ENCODE assay signal across 13 cellular contexts in the genomic region with DNA sequence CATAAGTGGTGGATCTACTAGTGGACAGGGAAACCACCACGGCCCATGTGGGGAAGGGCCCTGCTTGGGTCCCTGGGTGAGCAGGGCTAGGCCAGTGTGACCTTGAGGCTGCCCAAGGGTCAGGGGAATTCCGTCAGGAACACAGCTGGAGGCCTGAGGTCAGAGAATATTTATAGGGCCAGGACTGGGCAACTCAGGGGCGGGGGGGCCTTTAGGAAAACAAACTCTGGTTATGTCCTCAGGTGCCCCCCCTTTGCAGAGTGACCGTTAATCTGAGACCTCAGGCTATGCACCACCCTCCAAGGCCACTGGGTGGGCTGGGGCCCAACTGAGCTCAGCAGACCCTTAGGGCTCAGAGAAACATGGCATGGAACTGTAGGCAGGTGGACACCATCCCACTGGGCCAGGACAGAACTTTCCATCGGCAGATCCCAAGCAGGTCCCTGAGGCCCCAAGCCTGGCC. TPM values are rescaled to one million over a fixed set of nuclear protein-coding genes. Genes with fewer than 3 reads are reported as not detected.
A peak's percentile ranks its signal among the peaks of the same experiment; 100 is the strongest.
DNase-seq lines count a peak whose midpoint lies in the region; ATAC-seq and TF ChIP-seq lines count a peak whose summit lies in the region.
"Had no signal": no experiment of that assay in that cellular context is flagged by ENCODE, and none has a peak within 500 bp of the region (broad histone marks: within the 10 kb centered on the region; RNA-seq: fewer than 3 reads in every experiment).

No MANE protein-coding gene starts in this region.

- CTCF ChIA-PET in CD4-positive, alpha-beta memory T cell (lab: Charles Lee; ENCODE audit: partially characterized antibody) = interaction anchor here (0.7 to 31.1 kb wide), 6 partner anchors 11 to 491 kb away, joined by 3 to 684 read pairs (median 92); a partner anchor contains a TSS
- CTCF ChIA-PET in PC-3 (lab: Charles Lee) = interaction anchor here (2.3 kb wide), 1 partner anchor 16 kb away, joined by 28 read pairs; no protein-coding TSS in a partner anchor

- peak overlapping the region; percentile 82 for H3K4me2 ChIP-seq in PC-3 (ENCODE audit: low read length)

- no peaks in the 10 kb centered on the region for H3K27me3 Mint-ChIP-seq in CD4-positive, alpha-beta memory T cell
- peaks cover 5% of the 10 kb centered on the region for H3K27me3 Mint-ChIP-seq in endothelial cell (ENCODE audit: unreplicated experiment)

- peak overlapping the region in 7 of 8 donors; percentile 54 to 99 (median 59) for H3K4me3 Mint-ChIP-seq in CD4-positive, alpha-beta memory T cell
- peak overlapping the region; percentile 22 for H3K4me3 Mint-ChIP-seq in endothelial cell (ENCODE audit: unreplicated experiment)

- 0 out of 2 replicates have a peak overlapping the region, but pooled peaks have one; percentile 88 for H3K9ac ChIP-seq in PC-3 (ENCODE audit: low read length)
- H3K9ac ChIP-seq: parathyroid adenoma had no signal

- POLR2A ChIA-PET in CD4-positive, alpha-beta memory T cell (lab: Charles Lee; ENCODE audit: partially characterized antibody) = interaction anchor here (1.5 to 38.1 kb wide), 8 partner anchors 11 to 103 kb away, joined by 5 to 1950 read pairs (median 20); a partner anchor contains a TSS
- POLR2A ChIA-PET in PC-3 (lab: Charles Lee; ENCODE audit: unreplicated experiment) = no interaction called here

- no peaks in the 10 kb centered on the region for H3K9me2 ChIP-seq in PC-3 (replicated peaks; ENCODE audit: low read length)

- H3K9me3 ChIP-seq in CD4-positive, alpha-beta memory T cell (ENCODE audit: control insufficient read depth in 1 of 2, low read length in 2 of 2) = no peaks in the 10 kb centered on the region
- H3K9me3 ChIP-seq in PC-3 (ENCODE audit: low read length) = no peaks in the 10 kb centered on the region
- no peaks in the 10 kb centered on the region for H3K9me3 ChIP-seq in MG63
- H3K9me3 ChIP-seq in HAP-1 = no peaks in the 10 kb centered on the region

- H2AFZ ChIP-seq in PC-3 (ENCODE audit: low read length) = no peak overlapping the region

- peaks cover 3 to 33% of the 10 kb centered on the region in 2 donors for H3K36me3 Mint-ChIP-seq in CD4-positive, alpha-beta memory T cell
- peaks cover 3% of the 10 kb centered on the region for H3K36me3 Mint-ChIP-seq in endothelial cell (ENCODE audit: low read depth, unreplicated experiment)

- H3K27ac Mint-ChIP-seq in CD4-positive, alpha-beta memory T cell = peak overlapping the region in 6 of 7 donors; percentile 13 to 82 (median 56)
- no peak overlapping the region for H3K27ac Mint-ChIP-seq in endothelial cell (ENCODE audit: unreplicated experiment)

- H3K27ac ChIP-seq in CD4-positive, alpha-beta memory T cell (ENCODE audit: low read depth, low read length) = peak overlapping the region; percentile 92
- H3K27ac ChIP-seq in PC-3 (ENCODE audit: low read length) = peak overlapping the region; percentile 93
- H3K27ac ChIP-seq: cardiac muscle cell had no signal

- H3K4me3 ChIP-seq in CD4-positive, alpha-beta memory T cell (ENCODE audit: low read length in 2 of 2) = no peak overlapping the region
- H3K4me3 ChIP-seq in PC-3 (ENCODE audit: low read length) (peak overlapping the region; percentile 97), MG63 (no peak overlapping the region), HAP-1 (no peak overlapping the region)
- H3K4me3 ChIP-seq: cardiac muscle cell had no signal

- H3K4me1 ChIP-seq in CD4-positive, alpha-beta memory T cell (ENCODE audit: insufficient read depth, low read length) = peaks cover 85% of the 10 kb centered on the region
- H3K4me1 ChIP-seq in PC-3 (ENCODE audit: insufficient read depth, low read length) = peaks cover 32% of the 10 kb centered on the region
- H3K4me1 ChIP-seq in HAP-1 = peaks cover 28% of the 10 kb centered on the region

- no peaks in the 10 kb centered on the region for H3F3A ChIP-seq in PC-3 (ENCODE audit: low read length, unreplicated experiment)

- ATAC-seq in PC-3 = no peak
- no peak for ATAC-seq in GM18909 (IDR thresholded peaks at IDR 0.05; ENCODE audit: poor library complexity, unreplicated experiment)

- intact Hi-C loops in CD4-positive, alpha-beta memory T cell (cut with micrococcal nuclease) = no loop called here
- intact Hi-C loops in PC-3 (cut with micrococcal nuclease) = loop anchor here (5.0 kb wide), 2 partner anchors 41 to 101 kb away; a partner anchor contains a TSS
- intact Hi-C loops in posterior vena cava (cut with DNase I) = loop anchor here in 1 of 2 donors (5.0 kb wide), 1 partner anchor 51 kb away; a partner anchor contains a TSS

- H3K27me3 ChIP-seq in CD4-positive, alpha-beta memory T cell (ENCODE audit: insufficient read depth, low read length) = no peaks in the 10 kb centered on the region
- H3K27me3 ChIP-seq in PC-3 (ENCODE audit: low read length) = no peaks in the 10 kb centered on the region
- no peaks in the 10 kb centered on the region for H3K27me3 ChIP-seq in MG63
- H3K27me3 ChIP-seq in HAP-1 (ENCODE audit: low read depth) = no peaks in the 10 kb centered on the region
- H3K27me3 ChIP-seq: cardiac muscle cell had no signal

- in situ Hi-C loops in HAP-1 (cut with MboI; ENCODE audit: low sequenced_read_pairs) = no loop called here

- DNase-seq in CD4-positive, alpha-beta memory T cell = no peak
- DNase-seq in PC-3 (no peak), endothelial cell (ENCODE audit: low spot score) (no peak), posterior vena cava (ENCODE audit: low spot score) (peak; percentile 48), MG63 (no peak), HAP-1 (ENCODE audit: low spot score in 2 of 2) (no peak), SW480 (ENCODE audit: low spot score) (no peak)
- DNase-seq: DND-41, hypothalamus, NCI-H524 treated with DMSO at 0.1 percent for 48 hours had no signal

- H3K36me3 ChIP-seq in CD4-positive, alpha-beta memory T cell (ENCODE audit: insufficient read depth, low read length) = peaks cover 17% of the 10 kb centered on the region
- peaks cover 9% of the 10 kb centered on the region; the same call in 1 of the 2 replicates for H3K36me3 ChIP-seq in PC-3 (ENCODE audit: low read depth, low read length)
- H3K36me3 ChIP-seq in MG63 = peaks cover 7% of the 10 kb centered on the region
- H3K36me3 ChIP-seq in HAP-1 (replicated peaks) = peaks cover 4% of the 10 kb centered on the region; the same call in 1 of the 2 replicates
- H3K36me3 ChIP-seq: cardiac muscle cell had no signal

- H3K9me3 Mint-ChIP-seq in CD4-positive, alpha-beta memory T cell = no peaks in the 10 kb centered on the region
- no peaks in the 10 kb centered on the region for H3K9me3 Mint-ChIP-seq in endothelial cell (ENCODE audit: unreplicated experiment)

- BruUV-seq in PC-3 (replicated peaks; lab: Mats Ljungman, UMichigan) = no TSS peak

- H3K4me1 Mint-ChIP-seq in CD4-positive, alpha-beta memory T cell = peaks cover 42 to 95% (median 68%) of the 10 kb centered on the region in 4 donors
- H3K4me1 Mint-ChIP-seq in endothelial cell (ENCODE audit: unreplicated experiment) = peaks cover 19% of the 10 kb centered on the region

- peaks cover 56% of the 10 kb centered on the region for H3K79me2 ChIP-seq in PC-3 (ENCODE audit: low read length)
- H3K79me2 ChIP-seq: parathyroid adenoma had no signal

- TF ChIP-seq CTCF in PC-3 (conservative IDR thresholded peaks at IDR 0.05; ENCODE audit: low read depth, low read length) = no peak
- no peak for TF ChIP-seq CTCF in endothelial cell (IDR thresholded peaks at IDR 0.05; ENCODE audit: unreplicated experiment)

- H4K20me1 ChIP-seq in PC-3 (ENCODE audit: low read length) = no peaks in the 10 kb centered on the region

RNA-seq across cellular contexts. Expression of a gene that starts 2.5 kb away (rescaled TPM):
- 10 to 100 TPM; 69.3 to 76.1 TPM for total RNA-seq in CD4-positive, alpha-beta memory T cell
- polyA plus RNA-seq in CD4-positive, alpha-beta memory T cell = 100 to 1,000 TPM; 122 to 124 TPM
- total RNA-seq in PC-3 (2014; rRNA removed) (147 and 166 TPM in 2 replicates), endothelial cell (ENCODE audit: unreplicated experiment) (85.3 TPM), posterior vena cava (10 to 100 TPM; 40.0 to 51.0 TPM)
- 37.4 and 100 TPM in 2 replicates for total RNA-seq in MG63 (2014; rRNA removed; shearing (Covaris generic); ENCODE audit: low replicate concordance)

RNA-seq across cellular contexts. Expression of a gene that starts 9.1 kb away (rescaled TPM):
- 10 to 100 TPM; 70.2 to 81.1 TPM for total RNA-seq in CD4-positive, alpha-beta memory T cell
- polyA plus RNA-seq in CD4-positive, alpha-beta memory T cell = 10 to 100 TPM; 52.0 to 85.3 TPM
- total RNA-seq in PC-3 (2014; rRNA removed) (8.5 and 12.4 TPM in 2 replicates), endothelial cell (ENCODE audit: unreplicated experiment) (15.0 TPM), posterior vena cava (10 to 100 TPM; 21.1 to 28.8 TPM)
- total RNA-seq in MG63 (2014; rRNA removed; shearing (Covaris generic); ENCODE audit: low replicate concordance) = 7.9 and 16.2 TPM in 2 replicates

RNA-seq across cellular contexts. Expression of a gene that starts 11.0 kb away (rescaled TPM):
- 1 to 10 TPM; 2.3 to 3.0 TPM for total RNA-seq in CD4-positive, alpha-beta memory T cell
- not detected for polyA plus RNA-seq in CD4-positive, alpha-beta memory T cell
- total RNA-seq in PC-3 (2014; rRNA removed) (not detected in 2 replicates), endothelial cell (ENCODE audit: unreplicated experiment) (not detected), posterior vena cava (under 1 TPM; 0.46 to 0.52 TPM)
- total RNA-seq in MG63 (2014; rRNA removed; shearing (Covaris generic); ENCODE audit: low replicate concordance) = not detected in 2 replicates
- polyA plus RNA-seq: cardiac muscle cell had no signal

RNA-seq across cellular contexts. Expression of a gene that starts 38.5 kb away (rescaled TPM):
- total RNA-seq in CD4-positive, alpha-beta memory T cell = 10 to 100 TPM; 30.0 to 34.6 TPM
- 10 to 100 TPM; 30.5 to 35.4 TPM for polyA plus RNA-seq in CD4-positive, alpha-beta memory T cell
- total RNA-seq in PC-3 (2014; rRNA removed) (63.5 and 69.5 TPM in 2 replicates), endothelial cell (ENCODE audit: unreplicated experiment) (59.1 TPM), posterior vena cava (10 to 100 TPM; 28.5 to 31.4 TPM)
- total RNA-seq in MG63 (2014; rRNA removed; shearing (Covaris generic); ENCODE audit: low replicate concordance) = 33.7 and 34.0 TPM in 2 replicates

RNA-seq across cellular contexts. Expression of a gene that starts 42.0 kb away (rescaled TPM):
- total RNA-seq in CD4-positive, alpha-beta memory T cell = 100 to 1,000 TPM; 149 to 150 TPM
- 100 to 1,000 TPM in 1 of 2 donors, 10 to 100 TPM in 1; 62.3 to 143 TPM for polyA plus RNA-seq in CD4-positive, alpha-beta memory T cell
- 56.2 and 56.4 TPM in 2 replicates for total RNA-seq in PC-3 (2014; rRNA removed)
- 72.3 TPM for total RNA-seq in endothelial cell (ENCODE audit: unreplicated experiment)
- 10 to 100 TPM; 58.4 to 72.6 TPM for total RNA-seq in posterior vena cava
- 27.6 and 40.0 TPM in 2 replicates for total RNA-seq in MG63 (2014; rRNA removed; shearing (Covaris generic); ENCODE audit: low replicate concordance)
